Comparison of ENCODE assay signal across 8 cellular contexts in genomic region chr4:25993564-25994185, GRCh38.
DNase-seq lines count a peak whose midpoint lies in the region; ATAC-seq and TF ChIP-seq lines count a peak whose summit lies in the region.
"Had no signal": no experiment of that assay in that cellular context is flagged by ENCODE, and none has a peak within 500 bp of the region (broad histone marks: within the 10 kb centered on the region; RNA-seq: fewer than 3 reads in every experiment).

No MANE protein-coding gene starts in this region.

- ATAC-seq in HG02885 (IDR thresholded peaks at IDR 0.05; ENCODE audit: poor library complexity, unreplicated experiment) (peak; percentile 84), GM19324 (IDR thresholded peaks at IDR 0.05; ENCODE audit: low FRiP score, unreplicated experiment) (no peak)

- H3K36me3 ChIP-seq in cardiac muscle cell (no peaks in the 10 kb centered on the region), subcutaneous abdominal adipose tissue (ENCODE audit: control insufficient read depth in 5 of 5, insufficient read depth in 5 of 5, low read length in 5 of 5) (no peaks in the 10 kb centered on the region)
- H3K36me3 ChIP-seq: neutrophil had no signal

- DNase-seq in SW480 (ENCODE audit: low spot score): peak; percentile 30
- peak in 1 of 2 donors; percentile 21 for DNase-seq in cardiac muscle cell (ENCODE audit: low read depth in 1 of 2, low spot score in 1 of 2)
- DNase-seq in KG1 (lab: John Stamatoyannopoulos, UW): no peak

- no peaks in the 10 kb centered on the region for H3K4me1 ChIP-seq in cardiac muscle cell (ENCODE audit: low read depth)
- peaks cover 0 to 31% (median 24%) of the 10 kb centered on the region in 5 donors for H3K4me1 ChIP-seq in subcutaneous abdominal adipose tissue (ENCODE audit: control insufficient read depth in 5 of 5, insufficient read depth in 5 of 5, low read length in 5 of 5)

- no peak overlapping the region for H3K27ac ChIP-seq in cardiac muscle cell
- peak overlapping the region; percentile 60 for H3K27ac ChIP-seq in subcutaneous abdominal adipose tissue (ENCODE audit: low read depth, low read length)
- H3K27ac ChIP-seq: neutrophil had no signal

- peak; percentile 61 for TF ChIP-seq CTCF in GM12875 (IDR thresholded peaks at IDR 0.05; ENCODE audit: borderline replicate concordance, insufficient read depth, low read depth, low read length)
- peak; percentile 41 for TF ChIP-seq CTCF in cardiac muscle cell (IDR thresholded peaks at IDR 0.05; ENCODE audit: low read depth, low read length)

- no peaks in the 10 kb centered on the region for H3K9me3 ChIP-seq in cardiac muscle cell (ENCODE audit: low read depth)
- no peaks in the 10 kb centered on the region for H3K9me3 ChIP-seq in subcutaneous abdominal adipose tissue (ENCODE audit: control insufficient read depth in 5 of 5, low read length in 5 of 5)
- H3K9me3 ChIP-seq: neutrophil had no signal

- no peak overlapping the region for H3K9ac ChIP-seq in subcutaneous abdominal adipose tissue (ENCODE audit: low read length in 5 of 5)

- H3K27me3 ChIP-seq in cardiac muscle cell (no peaks in the 10 kb centered on the region), subcutaneous abdominal adipose tissue (ENCODE audit: control insufficient read depth in 5 of 5, insufficient read depth in 4 of 5, low read length in 5 of 5) (peaks cover 0 to 8% (median 0%) of the 10 kb centered on the region in 5 donors)

- H3K4me3 ChIP-seq in GM12875 (ENCODE audit: low read depth, low read length): no peak overlapping the region
- no peak overlapping the region for H3K4me3 ChIP-seq in cardiac muscle cell
- no peak overlapping the region for H3K4me3 ChIP-seq in subcutaneous abdominal adipose tissue (ENCODE audit: low read depth in 1 of 5, low read length in 5 of 5)
